Comparison of ENCODE assay signal across 9 cellular contexts in genomic region chr11:43579171-43579918, GRCh38.
DNase-seq lines count a peak whose midpoint lies in the region; ATAC-seq, FAIRE-seq and TF ChIP-seq lines count a peak whose summit lies in the region.
"Had no signal": no experiment of that assay in that cellular context is flagged by ENCODE, and none has a peak within 500 bp of the region (broad histone marks: within the 10 kb centered on the region; RNA-seq: fewer than 3 reads in every experiment).

No MANE protein-coding gene starts in this region.

- H3K4me3 ChIP-seq in LNCaP clone FGC (ENCODE audit: low read depth, low read length) = peak overlapping the region; percentile 35
- H3K4me3 ChIP-seq in fibroblast of villous mesenchyme (ENCODE audit: low read depth, low read length) = peak overlapping the region; percentile 58
- H3K4me3 ChIP-seq in pancreas = peak overlapping the region; percentile 19 to 60 (median 38)

- WGBS in pancreas, 2 donors = 0% methylated on average over 66 to 83 of the region's 83 CpGs

- DNase-seq in activated CD4-positive, alpha-beta T cell treated with anti-CD3 and anti-CD28 coated beads for 36 hours = peak; percentile 76
- no peak for DNase-seq in activated CD4-positive, alpha-beta T cell treated with anti-CD3 and anti-CD28 coated beads, Interleukin-2, amount 50 U/mL, for 1 hour
- DNase-seq in LNCaP clone FGC (ENCODE audit: low read depth) (no peak), fibroblast of villous mesenchyme (ENCODE audit: low read depth) (peak; percentile 30), pancreas (peak in 2 of 6 donors; percentile 70 to 75), DMS153 (lab: John Stamatoyannopoulos, UW) (no peak)
- DNase-seq in activated CD8-positive, alpha-beta T cell treated with anti-CD3 and anti-CD28 coated beads for 36 hours = peak; percentile 59
- DNase-seq: left cardiac atrium had no signal

- H3K27me3 ChIP-seq in pancreas = peaks cover 0 to 50% (median 3%) of the 10 kb centered on the region in 4 donors

- POLR2A ChIA-PET in activated CD4-positive, alpha-beta T cell treated with anti-CD3 and anti-CD28 coated beads for 36 hours (lab: Charles Lee) = interaction anchor here (0.6 kb wide), 1 partner anchor 957 kb away, joined by 4 read pairs; no protein-coding TSS in a partner anchor
- POLR2A ChIA-PET in activated CD8-positive, alpha-beta T cell treated with anti-CD3 and anti-CD28 coated beads for 36 hours (lab: Charles Lee) = no interaction called here

- no peaks in the 10 kb centered on the region for H3K36me3 ChIP-seq in pancreas

- no peaks in the 10 kb centered on the region for H3K9me3 Mint-ChIP-seq in activated CD4-positive, alpha-beta T cell treated with anti-CD3 and anti-CD28 coated beads for 36 hours (ENCODE audit: low read depth)
- H3K9me3 Mint-ChIP-seq in activated CD8-positive, alpha-beta T cell treated with anti-CD3 and anti-CD28 coated beads for 36 hours = no peaks in the 10 kb centered on the region

- H3K27ac ChIP-seq in pancreas = no peak overlapping the region

- intact Hi-C loops in activated CD4-positive, alpha-beta T cell treated with anti-CD3 and anti-CD28 coated beads for 36 hours (cut with DNase I, micrococcal nuclease) = loop anchor here (5.0 kb wide), 4 partner anchors 267 to 733 kb away; partner anchors contain the start of genes C11orf96 (in 2 of the 2), ALX4 (in 1 of the 2) and API5 (in 1 of the 2)
- intact Hi-C loops in activated CD8-positive, alpha-beta T cell treated with anti-CD3 and anti-CD28 coated beads for 36 hours (cut with micrococcal nuclease) = no loop called here
- intact Hi-C loops in pancreas (cut with DNase I) = no loop called here

- CTCF ChIA-PET in activated CD4-positive, alpha-beta T cell treated with anti-CD3 and anti-CD28 coated beads for 36 hours (lab: Charles Lee) = interaction anchor here (0.5 to 0.6 kb wide), 2 partner anchors 12 to 14 kb away, joined by 3 read pairs; no protein-coding TSS in a partner anchor
- CTCF ChIA-PET in activated CD8-positive, alpha-beta T cell treated with anti-CD3 and anti-CD28 coated beads for 36 hours (lab: Charles Lee) = interaction anchor here (0.6 to 1.1 kb wide), 2 partner anchors 13 to 18 kb away, joined by 3 read pairs; no protein-coding TSS in a partner anchor

- no peak overlapping the region for H3K27ac Mint-ChIP-seq in activated CD4-positive, alpha-beta T cell treated with anti-CD3 and anti-CD28 coated beads for 36 hours
- no peak overlapping the region for H3K27ac Mint-ChIP-seq in activated CD8-positive, alpha-beta T cell treated with anti-CD3 and anti-CD28 coated beads for 36 hours

- TF ChIP-seq CTCF in LNCaP clone FGC (IDR thresholded peaks at IDR 0.05; ENCODE audit: control insufficient read depth, extremely low read depth, insufficient read depth) (peak; percentile 34), fibroblast of villous mesenchyme (IDR thresholded peaks at IDR 0.05; ENCODE audit: insufficient read depth, low read depth, low read length) (peak; percentile 23), pancreas (IDR thresholded peaks at IDR 0.05) (no peak)
- peak; percentile 23 for TF ChIP-seq CTCF in activated CD8-positive, alpha-beta T cell treated with anti-CD3 and anti-CD28 coated beads for 36 hours (IDR thresholded peaks at IDR 0.05)

- no peaks in the 10 kb centered on the region for H3K36me3 Mint-ChIP-seq in activated CD4-positive, alpha-beta T cell treated with anti-CD3 and anti-CD28 coated beads for 36 hours (ENCODE audit: low read depth)
- H3K36me3 Mint-ChIP-seq in activated CD8-positive, alpha-beta T cell treated with anti-CD3 and anti-CD28 coated beads for 36 hours (ENCODE audit: low read depth) = peaks cover 1% of the 10 kb centered on the region

- H3K9me3 ChIP-seq in pancreas = no peaks in the 10 kb centered on the region

- no peak for FAIRE-seq in pancreas (lab: Jason Lieb, UNC)

- H3K4me1 ChIP-seq in pancreas = peaks cover 10 to 19% (median 11%) of the 10 kb centered on the region in 3 donors

- peak overlapping the region; percentile 47 for H3K4me3 Mint-ChIP-seq in activated CD4-positive, alpha-beta T cell treated with anti-CD3 and anti-CD28 coated beads for 36 hours
- H3K4me3 Mint-ChIP-seq in activated CD8-positive, alpha-beta T cell treated with anti-CD3 and anti-CD28 coated beads for 36 hours = peak overlapping the region; percentile 72

- peak; percentile 65 for ATAC-seq in activated CD4-positive, alpha-beta T cell treated with anti-CD3 and anti-CD28 coated beads for 36 hours
- peak; percentile 63 for ATAC-seq in activated CD8-positive, alpha-beta T cell treated with anti-CD3 and anti-CD28 coated beads for 36 hours
- ATAC-seq in pancreas (peak; percentile 36 to 45 (median 41)), HG03039 (IDR thresholded peaks at IDR 0.05; ENCODE audit: unreplicated experiment) (no peak)

- H3K4me1 Mint-ChIP-seq in activated CD4-positive, alpha-beta T cell treated with anti-CD3 and anti-CD28 coated beads for 36 hours = peaks cover 43% of the 10 kb centered on the region
- H3K4me1 Mint-ChIP-seq in activated CD8-positive, alpha-beta T cell treated with anti-CD3 and anti-CD28 coated beads for 36 hours (ENCODE audit: low read depth) = peaks cover 38% of the 10 kb centered on the region

- H3K27me3 Mint-ChIP-seq in activated CD4-positive, alpha-beta T cell treated with anti-CD3 and anti-CD28 coated beads for 36 hours = peaks cover 84% of the 10 kb centered on the region
- H3K27me3 Mint-ChIP-seq in activated CD8-positive, alpha-beta T cell treated with anti-CD3 and anti-CD28 coated beads for 36 hours = peaks cover 87% of the 10 kb centered on the region

Comparison
In these comparisons a context has a peak if more than half of its experiments do, and no peak if none do; other contexts are left out.
1. DNase-seq: peak in activated CD4-positive, alpha-beta T cell treated with anti-CD3 and anti-CD28 coated beads for 36 hours (single experiment), activated CD8-positive, alpha-beta T cell treated with anti-CD3 and anti-CD28 coated beads for 36 hours (single experiment) and fibroblast of villous mesenchyme (single experiment); none in activated CD4-positive, alpha-beta T cell treated with anti-CD3 and anti-CD28 coated beads, Interleukin-2, amount 50 U/mL, for 1 hour (single experiment), LNCaP clone FGC (single experiment) and DMS153 (single experiment).
2. CTCF ChIP-seq: peak in LNCaP clone FGC (single experiment), activated CD8-positive, alpha-beta T cell treated with anti-CD3 and anti-CD28 coated beads for 36 hours (single experiment) and fibroblast of villous mesenchyme (single experiment); none in pancreas (0 of 4).
3. intact Hi-C loops: an anchor here in activated CD4-positive, alpha-beta T cell treated with anti-CD3 and anti-CD28 coated beads for 36 hours (5.0 kb wide); none called in activated CD8-positive, alpha-beta T cell treated with anti-CD3 and anti-CD28 coated beads for 36 hours and pancreas.
4. Peak in every context shown above with its lines, with median percentiles within 50 percentile points of each other: H3K4me3 ChIP-seq.